ENCODE assay signal across 13 cellular contexts in the genomic region with DNA sequence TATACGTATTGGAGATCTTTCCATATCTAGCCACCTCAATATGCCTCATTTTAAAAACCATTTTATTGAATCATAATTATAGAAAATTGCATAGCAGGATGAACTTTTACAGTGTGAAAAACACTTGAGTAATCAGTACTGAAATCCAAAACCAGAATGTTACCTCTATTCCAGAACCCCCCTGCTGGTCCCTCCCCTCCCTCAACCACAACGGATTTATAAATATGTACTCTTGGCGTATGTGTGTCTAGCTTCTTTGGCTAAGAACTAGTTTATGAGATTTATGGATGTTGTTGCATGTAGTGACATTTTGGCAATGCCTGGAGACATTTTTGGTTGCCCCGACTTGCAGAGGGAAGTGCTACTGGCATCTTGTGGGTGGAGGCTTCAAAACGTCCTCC. TPM values are rescaled to one million over a fixed set of nuclear protein-coding genes. Genes with fewer than 3 reads are reported as not detected.
DNase-seq lines count a peak whose midpoint lies in the region; ATAC-seq, FAIRE-seq and TF ChIP-seq lines count a peak whose summit lies in the region.
"Had no signal": no experiment of that assay in that cellular context is flagged by ENCODE, and none has a peak within 500 bp of the region (broad histone marks: within the 10 kb centered on the region; RNA-seq: fewer than 3 reads in every experiment).

No MANE protein-coding gene starts in this region.

- H2AFZ ChIP-seq in astrocyte (ENCODE audit: low read depth, low read length) = no peak overlapping the region

- H3K27ac Mint-ChIP-seq in astrocyte (ENCODE audit: unreplicated experiment) = no peak overlapping the region
- H3K27ac Mint-ChIP-seq: activated naive CD8-positive, alpha-beta T cell; CD4-positive, CD25-positive, alpha-beta regulatory T cell; memory B cell had no signal

- H3K4me2 ChIP-seq in astrocyte (ENCODE audit: low read length) = no peak overlapping the region

- no peak for FAIRE-seq in astrocyte (lab: Jason Lieb, UNC)

- H3K9me3 Mint-ChIP-seq in astrocyte (ENCODE audit: unreplicated experiment) = no peaks in the 10 kb centered on the region
- H3K9me3 Mint-ChIP-seq: CD4-positive, CD25-positive, alpha-beta regulatory T cell; memory B cell had no signal

- DNase-seq in AG20443 (ENCODE audit: low spot score) = peak; percentile 46
- DNase-seq in MV-4-11 (lab: John Stamatoyannopoulos, UW) = peak; percentile 32
- DNase-seq in astrocyte (ENCODE audit: low read depth) = peak; percentile 35
- no peak for DNase-seq in stimulated activated CD4-positive, alpha-beta T cell treated with anti-CD3 and anti-CD28 coated beads, Interleukin-2, amount 100 ng/mL, for 24 hours
- DNase-seq in NCI-H2171 treated with DMSO at 0.1 percent for 48 hours (lab: John Stamatoyannopoulos, UW) = no peak
- DNase-seq in HK-2 (ENCODE audit: unreplicated experiment) = no peak
- DNase-seq: CD4-positive, CD25-positive, alpha-beta regulatory T cell; MM.1S; stimulated activated naive CD4-positive, alpha-beta T cell had no signal

- peaks cover 11% of the 10 kb centered on the region for H3K4me1 Mint-ChIP-seq in astrocyte (ENCODE audit: low read depth, unreplicated experiment)
- H3K4me1 Mint-ChIP-seq: CD4-positive, CD25-positive, alpha-beta regulatory T cell had no signal

- H3K36me3 Mint-ChIP-seq in astrocyte (ENCODE audit: low read depth, unreplicated experiment) = no peaks in the 10 kb centered on the region
- H3K36me3 Mint-ChIP-seq: activated naive CD8-positive, alpha-beta T cell; CD4-positive, CD25-positive, alpha-beta regulatory T cell; memory B cell had no signal

- H3K4me1 ChIP-seq in astrocyte (ENCODE audit: insufficient read depth, low read length) (peaks cover 10% of the 10 kb centered on the region), mesodermal cell (ENCODE audit: control insufficient read depth, insufficient read depth, low read length, poor library complexity, severe bottlenecking) (peaks cover 53% of the 10 kb centered on the region)

- no peak for TF ChIP-seq CTCF in astrocyte (IDR thresholded peaks at IDR 0.05; ENCODE audit: insufficient read depth, low read depth, low read length)

- H3K79me2 ChIP-seq in astrocyte (ENCODE audit: insufficient read depth, low read length) = no peaks in the 10 kb centered on the region

- H3K27ac ChIP-seq in astrocyte (ENCODE audit: low read depth, low read length) = no peak overlapping the region
- peak overlapping the region; percentile 73 for H3K27ac ChIP-seq in mesodermal cell (ENCODE audit: low read depth, low read length, severe bottlenecking)

- WGBS in mesodermal cell (ENCODE audit: insufficient coverage in 2 of 2), 2 experiments = 67% methylated on average over 2 of the region's 5 CpGs; no CpG with 5 or more reads in 1 of the 2 experiments

- no peaks in the 10 kb centered on the region for H3K27me3 ChIP-seq in astrocyte (ENCODE audit: insufficient read depth, low read length)

- H4K20me1 ChIP-seq in astrocyte (ENCODE audit: insufficient read depth, low read length) = no peaks in the 10 kb centered on the region

- H3K36me3 ChIP-seq in astrocyte (ENCODE audit: insufficient read depth, low read length) (no peaks in the 10 kb centered on the region), mesodermal cell (ENCODE audit: control insufficient read depth, insufficient read depth, low read length) (no peaks in the 10 kb centered on the region)

- no peak overlapping the region for H3K4me3 ChIP-seq in astrocyte (ENCODE audit: insufficient read depth, low read depth, low read length)
- H3K4me3 ChIP-seq in mesodermal cell (ENCODE audit: extremely low read depth, insufficient read depth, low read length, poor library complexity, severe bottlenecking) = no peak overlapping the region

- no peak overlapping the region for H3K9ac ChIP-seq in astrocyte (ENCODE audit: low read length)

- no peak for ATAC-seq in GM18873 (IDR thresholded peaks at IDR 0.05; ENCODE audit: low FRiP score, unreplicated experiment)

- H3K4me3 Mint-ChIP-seq in astrocyte (ENCODE audit: unreplicated experiment) = no peak overlapping the region
- H3K4me3 Mint-ChIP-seq: activated naive CD8-positive, alpha-beta T cell; CD4-positive, CD25-positive, alpha-beta regulatory T cell; memory B cell had no signal

- no peaks in the 10 kb centered on the region for H3K9me3 ChIP-seq in astrocyte (ENCODE audit: insufficient read depth, low read depth, low read length)
- H3K9me3 ChIP-seq in mesodermal cell (ENCODE audit: control insufficient read depth, low read length) = no peaks in the 10 kb centered on the region

- H3K27me3 Mint-ChIP-seq in astrocyte (ENCODE audit: low read depth, unreplicated experiment) = peaks cover 4% of the 10 kb centered on the region

RNA-seq across cellular contexts. Expression of a gene that starts 23.4 kb away (rescaled TPM):
- 47.8 and 49.4 TPM in 2 replicates for total RNA-seq in astrocyte
- polyA plus RNA-seq in mesodermal cell (2013, experiment 1 of 2) = 25.5 TPM
- 20.6 TPM for polyA plus RNA-seq in mesodermal cell (2013, experiment 2 of 2)

RNA-seq across cellular contexts. Expression of a gene that starts 30.8 kb away (rescaled TPM):
- 2.5 and 4.8 TPM in 2 replicates for total RNA-seq in astrocyte
- polyA plus RNA-seq in mesodermal cell (2013, experiment 1 of 2) = 21.5 TPM
- polyA plus RNA-seq in mesodermal cell (2013, experiment 2 of 2) = 15.4 TPM
- total RNA-seq: CD4-positive, CD25-positive, alpha-beta regulatory T cell had no signal

Comparison
In these comparisons a context has a peak if more than half of its experiments do, and no peak if none do; other contexts are left out.
1. DNase-seq: peak in AG20443 (single experiment), MV-4-11 (single experiment) and astrocyte (single experiment); none in stimulated activated CD4-positive, alpha-beta T cell treated with anti-CD3 and anti-CD28 coated beads, Interleukin-2, amount 100 ng/mL, for 24 hours (0 of 2), NCI-H2171 treated with DMSO at 0.1 percent for 48 hours (single experiment) and HK-2 (single experiment).